Comparison of ENCODE assay signal across 8 cellular contexts in genomic region chr1:26597629-26598039, GRCh38.
DNase-seq lines count a peak whose midpoint lies in the region; ATAC-seq, FAIRE-seq and TF ChIP-seq lines count a peak whose summit lies in the region.

No MANE protein-coding gene starts in this region.

- H3K4me3 ChIP-seq in K562, result no peak overlapping the region

- H3K9me1 ChIP-seq in K562 (ENCODE audit: control insufficient read depth, insufficient read depth, low read length), result no peaks in the 10 kb centered on the region

- H3K9ac ChIP-seq in K562 (ENCODE audit: insufficient read depth in 1 of 2, low read depth in 2 of 2, low read length in 2 of 2), result no peak overlapping the region

- TF ChIP-seq CTCF in K562 (IDR thresholded peaks at IDR 0.05 in 2 of 3, conservative IDR thresholded peaks at IDR 0.05 in 1 of 3; ENCODE audit: insufficient read depth in 2 of 3, low read depth in 1 of 3, low read length in 3 of 3), result peak; percentile 64 to 76 (median 70); a peak in 5 of 6 replicates

- in situ Hi-C loops in K562 (cut with MboI), result no loop called here

- 0% methylated on average over 2 of the region's 2 CpGs for WGBS in K562 (ENCODE audit: insufficient coverage, low coverage, missing lambda C conversion rate)

- no peaks in the 10 kb centered on the region for H3K9me3 ChIP-seq in K562 (replicated peaks; ENCODE audit: control insufficient read depth, insufficient read depth, low read depth, low read length)

- peak; percentile 38 for FAIRE-seq in GM18507 (lab: Jason Lieb, UNC)
- FAIRE-seq in K562 (lab: Jason Lieb, UNC), result no peak
- FAIRE-seq in urothelium cell line (lab: Jason Lieb, UNC), result no peak

- no peak overlapping the region for H3K4me2 ChIP-seq in K562 (ENCODE audit: insufficient read depth, low read length)

- no TSS peak for BruUV-seq in K562 (replicated peaks; lab: Mats Ljungman, UMichigan)

- ATAC-seq in K562 (peak; percentile 84), HG03108 (IDR thresholded peaks at IDR 0.05; ENCODE audit: unreplicated experiment) (no peak)

- no peaks in the 10 kb centered on the region for H3K36me3 ChIP-seq in K562 (ENCODE audit: control insufficient read depth, insufficient read depth, low read length)

- POLR2A ChIA-PET in K562 (lab: Yijun Ruan, JAX), result interaction anchor here (1.0 kb wide), 1 partner anchor 200 kb away, joined by 4 read pairs; no protein-coding TSS in a partner anchor

- no peak for TF ChIP-seq POLR2A in K562 (conservative IDR thresholded peaks at IDR 0.05)

- H3K4me1 ChIP-seq in K562 (replicated peaks in 1 of 2; ENCODE audit: control insufficient read depth in 2 of 2, insufficient read depth in 2 of 2, low read length in 2 of 2), result peaks cover 9 to 12% of the 10 kb centered on the region in 2 experiments; a peak in 4 of 5 replicates

- TF ChIP-seq EP300 in K562 (IDR thresholded peaks at IDR 0.05; ENCODE audit: low read length), result no peak

- no peaks in the 10 kb centered on the region; a peak in 1 of 5 replicates for H3K27me3 ChIP-seq in K562 (ENCODE audit: control insufficient read depth in 2 of 2, insufficient read depth in 2 of 2, low read length in 2 of 2)

- intact Hi-C loops in K562 (cut with micrococcal nuclease), result loop anchor here (1.0 to 5.0 kb wide), 2 partner anchors 13 to 95 kb away; no protein-coding TSS in a partner anchor

- H4K20me1 ChIP-seq in K562 (replicated peaks; ENCODE audit: control insufficient read depth, insufficient read depth, low read length), result no peaks in the 10 kb centered on the region

- DNase-seq in Ammon's horn (ENCODE audit: low spot score) (peak; percentile 62), GM18507 (ENCODE audit: extremely low spot score, insufficient read length, low read depth) (peak; percentile 33), NCI-H524 (lab: John Stamatoyannopoulos, UW) (peak; percentile 31 to 65), K562 (ENCODE audit: extremely low read depth in 1 of 4, low spot score in 3 of 4) (peak; percentile 63 to 78 (median 66)), kidney tubule cell (ENCODE audit: low spot score) (peak; percentile 55), urothelium cell line (ENCODE audit: low spot score) (peak; percentile 53)
- DNase-seq in effector CD4-positive, alpha-beta T cell, result no peak

- CTCF ChIA-PET in K562 (lab: Yijun Ruan, JAX; ENCODE audit: low intra/inter-chr PET ratio), result interaction anchor here (0.6 to 1.1 kb wide), 3 partner anchors 192 to 280 kb away, joined by 3 to 5 read pairs (median 4); no protein-coding TSS in a partner anchor

- H3K27ac ChIP-seq in K562 (ENCODE audit: extremely low read depth, low read depth, low read length), result no peak overlapping the region

- peak; percentile 45 to 66; a peak in 3 of 4 replicates for TF ChIP-seq RAD21 in K562 (CRISPR knock-in tag; conservative IDR thresholded peaks at IDR 0.05 in 1 of 2, IDR thresholded peaks at IDR 0.05 in 1 of 2)

- peak overlapping the region; percentile 72 for H2AFZ ChIP-seq in K562 (ENCODE audit: low read depth, low read length)

- no peaks in the 10 kb centered on the region for H3K79me2 ChIP-seq in K562 (ENCODE audit: control insufficient read depth, insufficient read depth, low read length)

TF ChIP-seq in K562, 482 proteins besides CTCF, POLR2A, EP300 and RAD21 (continues in another document):
- no peak for TF ChIP-seq ZNF551 (CRISPR knock-in tag; IDR thresholded peaks at IDR 0.05)
- TF ChIP-seq BHLHE40 (IDR thresholded peaks at IDR 0.05; ENCODE audit: low read length), result 0 out of 2 replicates have a peak, but pooled peaks have one; percentile 4
- TF ChIP-seq JUND (IDR thresholded peaks at IDR 0.05; ENCODE audit: borderline replicate concordance, low read depth, low read length), result no peak
- no peak for TF ChIP-seq JUND (tag; IDR thresholded peaks at IDR 0.05; ENCODE audit: borderline replicate concordance, low read depth, low read length)
- 0 out of 2 replicates have a peak, but pooled peaks have one; percentile 23 for TF ChIP-seq NFXL1 (CRISPR knock-in tag; IDR thresholded peaks at IDR 0.05)
- 0 out of 2 replicates have a peak, but pooled peaks have one; percentile 41 for TF ChIP-seq ZZZ3 (IDR thresholded peaks at IDR 0.05)
- TF ChIP-seq E2F8 (IDR thresholded peaks at IDR 0.05; ENCODE audit: low read depth, partially characterized antibody), result peak; percentile 7
- TF ChIP-seq VEZF1 (CRISPR knock-in tag; IDR thresholded peaks at IDR 0.05), result peak; percentile 19; the same call in 1 of the 2 replicates
- TF ChIP-seq ATF3 (IDR thresholded peaks at IDR 0.05), result no peak
- TF ChIP-seq ATF3 (CRISPR knock-in tag; conservative IDR thresholded peaks at IDR 0.05), result peak; percentile 50; the same call in 1 of the 2 replicates
- TF ChIP-seq ZNF592 (IDR thresholded peaks at IDR 0.05), result 0 out of 2 replicates have a peak, but pooled peaks have one; percentile 26
- TF ChIP-seq HMG20A (CRISPR knock-in tag; conservative IDR thresholded peaks at IDR 0.05), result no peak
- TF ChIP-seq POLR2G (IDR thresholded peaks at IDR 0.05; ENCODE audit: low read depth, low read length), result no peak
